31 cellular contexts compared by ENCODE assay signal in the genomic region with DNA sequence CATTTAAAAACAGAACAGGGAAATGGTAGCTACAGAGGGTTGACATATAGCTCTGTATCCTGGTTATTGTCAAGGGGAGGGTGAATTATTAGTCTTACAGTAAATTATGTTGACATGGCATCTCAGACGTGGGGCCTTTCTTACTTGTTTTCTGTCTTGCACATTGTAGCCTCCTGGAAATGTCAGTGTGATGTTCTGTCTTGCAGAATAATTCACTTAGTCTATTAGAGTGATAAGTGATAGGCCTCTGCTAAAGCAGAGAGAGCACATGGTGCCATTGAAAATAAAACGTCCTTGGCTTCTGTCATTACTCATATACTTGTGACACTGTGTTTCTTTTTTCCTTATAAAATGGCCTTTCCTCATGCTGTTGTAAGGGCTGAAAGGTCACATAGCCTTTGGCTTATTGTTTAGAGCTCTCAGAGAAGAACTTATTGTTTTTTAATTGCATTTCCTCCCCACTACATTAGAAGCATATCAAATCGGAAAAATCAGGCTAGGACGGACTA.
"Had no signal": no experiment of that assay in that cellular context is flagged by ENCODE, and none has a peak within 500 bp of the region (broad histone marks: within the 10 kb centered on the region; RNA-seq: fewer than 3 reads in every experiment).

No MANE protein-coding gene starts in this region.

- H3K27me3 Mint-ChIP-seq: activated naive CD4-positive, alpha-beta T cell treated with anti-CD3 and anti-CD28 coated beads, Interleukin-2, amount 10 ng/mL, durations not matched to agents 7 days and 5 days had no signal

- H3K27ac Mint-ChIP-seq: activated CD4-positive, alpha-beta memory T cell treated with anti-CD3 and anti-CD28 coated beads for 36 hours; activated CD4-positive, alpha-beta T cell treated with anti-CD3 and anti-CD28 coated beads, Interleukin-2, amount 10 ng/mL, durations not matched to agents 7 days and 5 days; activated naive CD4-positive, alpha-beta T cell treated with anti-CD3 and anti-CD28 coated beads, Interleukin-2, amount 10 ng/mL, durations not matched to agents 7 days and 5 days; activated naive CD8-positive, alpha-beta T cell treated with anti-CD3 and anti-CD28 coated beads for 36 hours; activated T-helper 17 cell treated with anti-CD3 and anti-CD28 coated beads, Interleukin-2, amount 50 U/mL, for 72 hours; T-cell had no signal

- FAIRE-seq: K562, TTC549 had no signal

- H3K4me1 ChIP-seq: breast epithelium, Peyer's patch, SJCRH30 had no signal

- H3K27me3 ChIP-seq: breast epithelium, Peyer's patch, SJCRH30 had no signal

- H3K9me3 Mint-ChIP-seq: activated CD4-positive, alpha-beta memory T cell treated with anti-CD3 and anti-CD28 coated beads for 36 hours; activated CD4-positive, alpha-beta T cell treated with anti-CD3 and anti-CD28 coated beads, Interleukin-2, amount 10 ng/mL, durations not matched to agents 7 days and 5 days; activated naive CD4-positive, alpha-beta T cell treated with anti-CD3 and anti-CD28 coated beads, Interleukin-2, amount 10 ng/mL, durations not matched to agents 7 days and 5 days; activated naive CD8-positive, alpha-beta T cell treated with anti-CD3 and anti-CD28 coated beads for 36 hours; activated T-helper 17 cell treated with anti-CD3 and anti-CD28 coated beads, Interleukin-2, amount 50 U/mL, for 72 hours; T-cell had no signal

- H3K36me3 ChIP-seq: breast epithelium, Peyer's patch, SJCRH30 had no signal

- H3K4me3 Mint-ChIP-seq: activated CD4-positive, alpha-beta memory T cell treated with anti-CD3 and anti-CD28 coated beads for 36 hours; activated CD4-positive, alpha-beta T cell treated with anti-CD3 and anti-CD28 coated beads, Interleukin-2, amount 10 ng/mL, durations not matched to agents 7 days and 5 days; activated naive CD4-positive, alpha-beta T cell treated with anti-CD3 and anti-CD28 coated beads, Interleukin-2, amount 10 ng/mL, durations not matched to agents 7 days and 5 days; activated naive CD8-positive, alpha-beta T cell treated with anti-CD3 and anti-CD28 coated beads for 36 hours; activated T-helper 17 cell treated with anti-CD3 and anti-CD28 coated beads, Interleukin-2, amount 50 U/mL, for 72 hours; T-cell had no signal

- H3K27ac ChIP-seq: breast epithelium, Peyer's patch, RWPE1, SJCRH30 had no signal

- H3K4me1 Mint-ChIP-seq: activated CD4-positive, alpha-beta T cell treated with anti-CD3 and anti-CD28 coated beads, Interleukin-2, amount 10 ng/mL, durations not matched to agents 7 days and 5 days; activated naive CD4-positive, alpha-beta T cell treated with anti-CD3 and anti-CD28 coated beads, Interleukin-2, amount 10 ng/mL, durations not matched to agents 7 days and 5 days; activated naive CD8-positive, alpha-beta T cell treated with anti-CD3 and anti-CD28 coated beads for 36 hours; activated T-helper 17 cell treated with anti-CD3 and anti-CD28 coated beads, Interleukin-2, amount 50 U/mL, for 72 hours; T-cell had no signal

- H3K4me3 ChIP-seq: breast epithelium, K562, Peyer's patch, SJCRH30 had no signal

- H3K36me3 Mint-ChIP-seq: activated CD4-positive, alpha-beta memory T cell treated with anti-CD3 and anti-CD28 coated beads for 36 hours; activated naive CD4-positive, alpha-beta T cell treated with anti-CD3 and anti-CD28 coated beads, Interleukin-2, amount 10 ng/mL, durations not matched to agents 7 days and 5 days; activated naive CD8-positive, alpha-beta T cell treated with anti-CD3 and anti-CD28 coated beads for 36 hours; T-cell had no signal

- H3K9me3 ChIP-seq: breast epithelium, Peyer's patch, SJCRH30 had no signal

- DNase-seq: activated CD4-positive, alpha-beta memory T cell treated with anti-CD3 and anti-CD28 coated beads for 36 hours; activated CD4-positive, alpha-beta T cell treated with anti-CD3 and anti-CD28 coated beads, Interleukin-2, amount 10 ng/mL, durations not matched to agents 7 days and 5 days; activated CD4-positive, CD25-positive, alpha-beta regulatory T cell; activated CD8-positive, alpha-beta memory T cell treated with anti-CD3 and anti-CD28 coated beads for 24 hours; activated gamma-delta T cell treated with Interleukin-2 at 50 U/mL for 16 hours; activated naive CD4-positive, alpha-beta T cell treated with anti-CD3 and anti-CD28 coated beads, Interleukin-2, amount 10 ng/mL, durations not matched to agents 7 days and 5 days; activated naive CD8-positive, alpha-beta T cell treated with anti-CD3 and anti-CD28 coated beads for 36 hours; activated T-cell treated with anti-CD3 and anti-CD28 coated beads for 4 hours; activated T-cell treated with anti-CD3 and anti-CD28 coated beads, Interleukin-2, amount 50 U/mL, for 48 hours; anterior cingulate cortex; caudate nucleus; Karpas-422; MM.1S; NCI-H1105 treated with DMSO at 0.1 percent for 48 hours; NCI-H1436 treated with DMSO at 0.1 percent for 48 hours; NCI-H187; NCI-H2081; NCI-H510A treated with DMSO at 0.1 percent for 48 hours; NCI-H69; NK-92 treated with Interleukin-12 subunit alpha and Interleukin-12 subunit beta, amount 100 ng/mL, for 24 hours; Peyer's patch; Right ventricle myocardium superior; SJCRH30; T-cell; T-helper 2 cell; T1000 had no signal
